17 cellular contexts compared by ENCODE assay signal in genomic region chr11:134664863-134665535, GRCh38.
A peak's percentile ranks its signal among the peaks of the same experiment; 100 is the strongest.
DNase-seq lines count a peak whose midpoint lies in the region; ATAC-seq and TF ChIP-seq lines count a peak whose summit lies in the region.
"Had no signal": no experiment of that assay in that cellular context is flagged by ENCODE, and none has a peak within 500 bp of the region (broad histone marks: within the 10 kb centered on the region; RNA-seq: fewer than 3 reads in every experiment).

No MANE protein-coding gene starts in this region.

- H3K36me3 Mint-ChIP-seq in activated CD8-positive, alpha-beta T cell treated with anti-CD3 and anti-CD28 coated beads, Interleukin-2, amount 10 ng/mL, durations not matched to agents 7 days and 5 days (ENCODE audit: low read depth): no peaks in the 10 kb centered on the region
- no peaks in the 10 kb centered on the region for H3K36me3 Mint-ChIP-seq in activated CD8-positive, alpha-beta T cell treated with anti-CD3 and anti-CD28 coated beads for 36 hours (ENCODE audit: low read depth)
- H3K36me3 Mint-ChIP-seq in type B pancreatic cell: no peaks in the 10 kb centered on the region
- H3K36me3 Mint-ChIP-seq: CD8-positive, alpha-beta T cell had no signal

- H3K27ac Mint-ChIP-seq in activated CD8-positive, alpha-beta T cell treated with anti-CD3 and anti-CD28 coated beads, Interleukin-2, amount 10 ng/mL, durations not matched to agents 7 days and 5 days: no peak overlapping the region
- H3K27ac Mint-ChIP-seq in activated CD8-positive, alpha-beta T cell treated with anti-CD3 and anti-CD28 coated beads for 36 hours: no peak overlapping the region
- no peak overlapping the region for H3K27ac Mint-ChIP-seq in type B pancreatic cell
- H3K27ac Mint-ChIP-seq: CD8-positive, alpha-beta T cell had no signal

- H3K4me1 Mint-ChIP-seq in activated CD8-positive, alpha-beta T cell treated with anti-CD3 and anti-CD28 coated beads, Interleukin-2, amount 10 ng/mL, durations not matched to agents 7 days and 5 days (ENCODE audit: low read depth): no peaks in the 10 kb centered on the region
- H3K4me1 Mint-ChIP-seq in activated CD8-positive, alpha-beta T cell treated with anti-CD3 and anti-CD28 coated beads for 36 hours (ENCODE audit: low read depth): no peaks in the 10 kb centered on the region
- no peaks in the 10 kb centered on the region for H3K4me1 Mint-ChIP-seq in type B pancreatic cell (ENCODE audit: unreplicated experiment)

- no peaks in the 10 kb centered on the region for H3K9me3 Mint-ChIP-seq in activated CD8-positive, alpha-beta T cell treated with anti-CD3 and anti-CD28 coated beads, Interleukin-2, amount 10 ng/mL, durations not matched to agents 7 days and 5 days (ENCODE audit: insufficient read depth)
- no peaks in the 10 kb centered on the region for H3K9me3 Mint-ChIP-seq in activated CD8-positive, alpha-beta T cell treated with anti-CD3 and anti-CD28 coated beads for 36 hours
- no peaks in the 10 kb centered on the region for H3K9me3 Mint-ChIP-seq in type B pancreatic cell

- no peak for ATAC-seq in activated CD8-positive, alpha-beta T cell treated with anti-CD3 and anti-CD28 coated beads, Interleukin-2, amount 10 ng/mL, durations not matched to agents 7 days and 5 days
- ATAC-seq in activated CD8-positive, alpha-beta T cell treated with anti-CD3 and anti-CD28 coated beads for 36 hours: no peak
- no peak for ATAC-seq in GM21423 (IDR thresholded peaks at IDR 0.05; ENCODE audit: unreplicated experiment)
- no peak for ATAC-seq in GM18505 (IDR thresholded peaks at IDR 0.05; ENCODE audit: unreplicated experiment)
- ATAC-seq: CD8-positive, alpha-beta T cell had no signal

- no peak for TF ChIP-seq POLR2A in GM18505 (IDR thresholded peaks at IDR 0.05; ENCODE audit: borderline replicate concordance, extremely low read depth, insufficient read depth, insufficient read length)

- H3K4me3 ChIP-seq in coronary artery: no peak overlapping the region
- H3K4me3 ChIP-seq: MG63 had no signal

- no peak overlapping the region for H3K27ac ChIP-seq in coronary artery

- H3K27me3 Mint-ChIP-seq in activated CD8-positive, alpha-beta T cell treated with anti-CD3 and anti-CD28 coated beads, Interleukin-2, amount 10 ng/mL, durations not matched to agents 7 days and 5 days (ENCODE audit: low read depth): no peaks in the 10 kb centered on the region
- peaks cover 7% of the 10 kb centered on the region for H3K27me3 Mint-ChIP-seq in activated CD8-positive, alpha-beta T cell treated with anti-CD3 and anti-CD28 coated beads for 36 hours
- peaks cover 17% of the 10 kb centered on the region for H3K27me3 Mint-ChIP-seq in type B pancreatic cell

- H3K4me3 Mint-ChIP-seq in activated CD8-positive, alpha-beta T cell treated with anti-CD3 and anti-CD28 coated beads, Interleukin-2, amount 10 ng/mL, durations not matched to agents 7 days and 5 days: no peak overlapping the region
- no peak overlapping the region for H3K4me3 Mint-ChIP-seq in activated CD8-positive, alpha-beta T cell treated with anti-CD3 and anti-CD28 coated beads for 36 hours
- no peak overlapping the region for H3K4me3 Mint-ChIP-seq in type B pancreatic cell
- H3K4me3 Mint-ChIP-seq: CD8-positive, alpha-beta T cell had no signal

- peak; percentile 9 for DNase-seq in activated CD8-positive, alpha-beta T cell treated with anti-CD3 and anti-CD28 coated beads, Interleukin-2, amount 10 ng/mL, durations not matched to agents 7 days and 5 days
- DNase-seq in activated CD8-positive, alpha-beta T cell treated with anti-CD3 and anti-CD28 coated beads for 36 hours: no peak
- peak; percentile 47 for DNase-seq in coronary artery (ENCODE audit: low spot score)
- peak; percentile 80 for DNase-seq in mesenteric fat pad (ENCODE audit: low spot score)
- DNase-seq in type B pancreatic cell (ENCODE audit: extremely low spot score, unreplicated experiment): peak; percentile 64
- DNase-seq in DMS53 (lab: John Stamatoyannopoulos, UW): no peak
- DNase-seq: 8988T, GF-D8, Karpas-422, MG63, NCI-H1092 treated with DMSO at 0.1 percent for 48 hours, NCI-H2227 treated with DMSO at 0.1 percent for 48 hours, NCI-H526 treated with DMSO at 0.1 percent for 48 hours, Right ventricle myocardium superior had no signal

- intact Hi-C loops in activated CD8-positive, alpha-beta T cell treated with anti-CD3 and anti-CD28 coated beads for 36 hours (cut with micrococcal nuclease): no loop called here

- CTCF ChIA-PET in activated CD8-positive, alpha-beta T cell treated with anti-CD3 and anti-CD28 coated beads, Interleukin-2, amount 10 ng/mL, durations not matched to agents 7 days and 5 days (lab: Charles Lee): no interaction called here
- CTCF ChIA-PET in activated CD8-positive, alpha-beta T cell treated with anti-CD3 and anti-CD28 coated beads for 36 hours (lab: Charles Lee): no interaction called here

- TF ChIP-seq CTCF in activated CD8-positive, alpha-beta T cell treated with anti-CD3 and anti-CD28 coated beads for 36 hours (IDR thresholded peaks at IDR 0.05): no peak
- TF ChIP-seq CTCF in coronary artery (IDR thresholded peaks at IDR 0.05) (no peak), type B pancreatic cell (conservative IDR thresholded peaks at IDR 0.05) (no peak)

- POLR2A ChIA-PET in activated CD8-positive, alpha-beta T cell treated with anti-CD3 and anti-CD28 coated beads, Interleukin-2, amount 10 ng/mL, durations not matched to agents 7 days and 5 days (lab: Charles Lee): no interaction called here
- POLR2A ChIA-PET in activated CD8-positive, alpha-beta T cell treated with anti-CD3 and anti-CD28 coated beads for 36 hours (lab: Charles Lee): no interaction called here

Comparison
In these comparisons a context has a peak if more than half of its experiments do, and no peak if none do; other contexts are left out.
1. DNase-seq: peak in activated CD8-positive, alpha-beta T cell treated with anti-CD3 and anti-CD28 coated beads, Interleukin-2, amount 10 ng/mL, durations not matched to agents 7 days and 5 days (single experiment), coronary artery (single experiment), mesenteric fat pad (single experiment) and type B pancreatic cell (single experiment); none in activated CD8-positive, alpha-beta T cell treated with anti-CD3 and anti-CD28 coated beads for 36 hours (single experiment) and DMS53 (single experiment).